ENCODE assay signal across 1 cellular context in the genomic region with DNA sequence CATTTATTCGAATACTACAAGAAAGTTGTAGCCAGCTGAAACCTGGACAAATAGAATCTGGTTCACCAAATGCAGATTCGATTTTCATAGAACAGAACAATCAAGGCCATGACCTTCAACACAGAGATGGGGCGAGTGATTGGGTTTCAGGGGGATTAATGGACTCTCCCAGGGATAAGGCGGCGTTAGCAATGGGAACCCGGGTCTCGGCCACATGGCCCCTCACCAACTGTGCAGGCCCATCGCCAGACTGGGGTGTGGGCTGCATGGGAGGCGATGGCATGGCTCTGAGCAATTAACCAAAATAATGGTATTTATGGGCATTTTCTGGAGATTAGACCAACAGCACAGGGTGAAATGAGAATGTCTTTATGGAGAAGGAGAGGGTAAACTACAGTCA.
TF ChIP-seq lines count a peak whose summit lies in the region.

No MANE protein-coding gene starts in this region.

TF ChIP-seq in GM23338, 12 proteins besides CTCF, POLR2A, EP300 and RAD21 (continued from another document):
- TF ChIP-seq, protein P1, sequence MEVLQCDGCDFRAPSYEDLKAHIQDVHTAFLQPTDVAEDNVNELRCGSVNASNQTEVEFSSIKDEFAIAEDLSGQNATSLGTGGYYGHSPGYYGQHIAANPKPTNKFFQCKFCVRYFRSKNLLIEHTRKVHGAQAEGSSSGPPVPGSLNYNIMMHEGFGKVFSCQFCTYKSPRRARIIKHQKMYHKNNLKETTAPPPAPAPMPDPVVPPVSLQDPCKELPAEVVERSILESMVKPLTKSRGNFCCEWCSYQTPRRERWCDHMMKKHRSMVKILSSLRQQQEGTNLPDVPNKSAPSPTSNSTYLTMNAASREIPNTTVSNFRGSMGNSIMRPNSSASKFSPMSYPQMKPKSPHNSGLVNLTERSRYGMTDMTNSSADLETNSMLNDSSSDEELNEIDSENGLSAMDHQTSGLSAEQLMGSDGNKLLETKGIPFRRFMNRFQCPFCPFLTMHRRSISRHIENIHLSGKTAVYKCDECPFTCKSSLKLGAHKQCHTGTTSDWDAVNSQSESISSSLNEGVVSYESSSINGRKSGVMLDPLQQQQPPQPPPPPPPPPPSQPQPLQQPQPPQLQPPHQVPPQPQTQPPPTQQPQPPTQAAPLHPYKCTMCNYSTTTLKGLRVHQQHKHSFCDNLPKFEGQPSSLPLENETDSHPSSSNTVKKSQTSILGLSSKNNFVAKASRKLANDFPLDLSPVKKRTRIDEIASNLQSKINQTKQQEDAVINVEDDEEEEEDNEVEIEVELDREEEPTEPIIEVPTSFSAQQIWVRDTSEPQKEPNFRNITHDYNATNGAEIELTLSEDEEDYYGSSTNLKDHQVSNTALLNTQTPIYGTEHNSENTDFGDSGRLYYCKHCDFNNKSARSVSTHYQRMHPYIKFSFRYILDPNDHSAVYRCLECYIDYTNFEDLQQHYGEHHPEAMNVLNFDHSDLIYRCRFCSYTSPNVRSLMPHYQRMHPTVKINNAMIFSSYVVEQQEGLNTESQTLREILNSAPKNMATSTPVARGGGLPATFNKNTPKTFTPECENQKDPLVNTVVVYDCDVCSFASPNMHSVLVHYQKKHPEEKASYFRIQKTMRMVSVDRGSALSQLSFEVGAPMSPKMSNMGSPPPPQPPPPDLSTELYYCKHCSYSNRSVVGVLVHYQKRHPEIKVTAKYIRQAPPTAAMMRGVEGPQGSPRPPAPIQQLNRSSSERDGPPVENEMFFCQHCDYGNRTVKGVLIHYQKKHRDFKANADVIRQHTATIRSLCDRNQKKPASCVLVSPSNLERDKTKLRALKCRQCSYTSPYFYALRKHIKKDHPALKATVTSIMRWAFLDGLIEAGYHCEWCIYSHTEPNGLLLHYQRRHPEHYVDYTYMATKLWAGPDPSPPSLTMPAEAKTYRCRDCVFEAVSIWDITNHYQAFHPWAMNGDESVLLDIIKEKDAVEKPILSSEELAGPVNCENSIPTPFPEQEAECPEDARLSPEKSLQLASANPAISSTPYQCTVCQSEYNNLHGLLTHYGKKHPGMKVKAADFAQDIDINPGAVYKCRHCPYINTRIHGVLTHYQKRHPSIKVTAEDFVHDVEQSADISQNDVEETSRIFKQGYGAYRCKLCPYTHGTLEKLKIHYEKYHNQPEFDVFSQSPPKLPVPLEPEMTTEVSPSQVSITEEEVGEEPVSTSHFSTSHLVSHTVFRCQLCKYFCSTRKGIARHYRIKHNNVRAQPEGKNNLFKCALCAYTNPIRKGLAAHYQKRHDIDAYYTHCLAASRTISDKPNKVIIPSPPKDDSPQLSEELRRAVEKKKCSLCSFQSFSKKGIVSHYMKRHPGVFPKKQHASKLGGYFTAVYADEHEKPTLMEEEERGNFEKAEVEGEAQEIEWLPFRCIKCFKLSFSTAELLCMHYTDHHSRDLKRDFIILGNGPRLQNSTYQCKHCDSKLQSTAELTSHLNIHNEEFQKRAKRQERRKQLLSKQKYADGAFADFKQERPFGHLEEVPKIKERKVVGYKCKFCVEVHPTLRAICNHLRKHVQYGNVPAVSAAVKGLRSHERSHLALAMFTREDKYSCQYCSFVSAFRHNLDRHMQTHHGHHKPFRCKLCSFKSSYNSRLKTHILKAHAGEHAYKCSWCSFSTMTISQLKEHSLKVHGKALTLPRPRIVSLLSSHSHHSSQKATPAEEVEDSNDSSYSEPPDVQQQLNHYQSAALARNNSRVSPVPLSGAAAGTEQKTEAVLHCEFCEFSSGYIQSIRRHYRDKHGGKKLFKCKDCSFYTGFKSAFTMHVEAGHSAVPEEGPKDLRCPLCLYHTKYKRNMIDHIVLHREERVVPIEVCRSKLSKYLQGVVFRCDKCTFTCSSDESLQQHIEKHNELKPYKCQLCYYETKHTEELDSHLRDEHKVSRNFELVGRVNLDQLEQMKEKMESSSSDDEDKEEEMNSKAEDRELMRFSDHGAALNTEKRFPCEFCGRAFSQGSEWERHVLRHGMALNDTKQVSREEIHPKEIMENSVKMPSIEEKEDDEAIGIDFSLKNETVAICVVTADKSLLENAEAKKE (CRISPR knock-in tag; IDR thresholded peaks at IDR 0.05), result no peak
- no peak for TF ChIP-seq ZNF331 (CRISPR knock-in tag; IDR thresholded peaks at IDR 0.05; ENCODE audit: low read depth)
- TF ChIP-seq STAT1 (IDR thresholded peaks at IDR 0.05; ENCODE audit: unreplicated experiment), result no peak
- TF ChIP-seq POLR2AphosphoS5 (IDR thresholded peaks at IDR 0.05; ENCODE audit: low read depth), result no peak
- no peak for TF ChIP-seq ZNF114 (CRISPR knock-in tag; IDR thresholded peaks at IDR 0.05)
- no peak for TF ChIP-seq EZH2phosphoT487 (IDR thresholded peaks at IDR 0.05; ENCODE audit: unreplicated experiment)
- TF ChIP-seq CREB1 (CRISPR knock-in tag; IDR thresholded peaks at IDR 0.05; ENCODE audit: low read depth), result no peak
- TF ChIP-seq, protein P2, sequence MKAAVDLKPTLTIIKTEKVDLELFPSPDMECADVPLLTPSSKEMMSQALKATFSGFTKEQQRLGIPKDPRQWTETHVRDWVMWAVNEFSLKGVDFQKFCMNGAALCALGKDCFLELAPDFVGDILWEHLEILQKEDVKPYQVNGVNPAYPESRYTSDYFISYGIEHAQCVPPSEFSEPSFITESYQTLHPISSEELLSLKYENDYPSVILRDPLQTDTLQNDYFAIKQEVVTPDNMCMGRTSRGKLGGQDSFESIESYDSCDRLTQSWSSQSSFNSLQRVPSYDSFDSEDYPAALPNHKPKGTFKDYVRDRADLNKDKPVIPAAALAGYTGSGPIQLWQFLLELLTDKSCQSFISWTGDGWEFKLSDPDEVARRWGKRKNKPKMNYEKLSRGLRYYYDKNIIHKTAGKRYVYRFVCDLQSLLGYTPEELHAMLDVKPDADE (IDR thresholded peaks at IDR 0.05), result no peak
- no peak for TF ChIP-seq EZH2 (IDR thresholded peaks at IDR 0.05; ENCODE audit: low read depth, unreplicated experiment)
- no peak for TF ChIP-seq NANOG (IDR thresholded peaks at IDR 0.05; ENCODE audit: borderline replicate concordance)
TF ChIP-seq in GM23338: peak in this region for 0.
